8 cellular contexts compared by ENCODE assay signal in the genomic region with DNA sequence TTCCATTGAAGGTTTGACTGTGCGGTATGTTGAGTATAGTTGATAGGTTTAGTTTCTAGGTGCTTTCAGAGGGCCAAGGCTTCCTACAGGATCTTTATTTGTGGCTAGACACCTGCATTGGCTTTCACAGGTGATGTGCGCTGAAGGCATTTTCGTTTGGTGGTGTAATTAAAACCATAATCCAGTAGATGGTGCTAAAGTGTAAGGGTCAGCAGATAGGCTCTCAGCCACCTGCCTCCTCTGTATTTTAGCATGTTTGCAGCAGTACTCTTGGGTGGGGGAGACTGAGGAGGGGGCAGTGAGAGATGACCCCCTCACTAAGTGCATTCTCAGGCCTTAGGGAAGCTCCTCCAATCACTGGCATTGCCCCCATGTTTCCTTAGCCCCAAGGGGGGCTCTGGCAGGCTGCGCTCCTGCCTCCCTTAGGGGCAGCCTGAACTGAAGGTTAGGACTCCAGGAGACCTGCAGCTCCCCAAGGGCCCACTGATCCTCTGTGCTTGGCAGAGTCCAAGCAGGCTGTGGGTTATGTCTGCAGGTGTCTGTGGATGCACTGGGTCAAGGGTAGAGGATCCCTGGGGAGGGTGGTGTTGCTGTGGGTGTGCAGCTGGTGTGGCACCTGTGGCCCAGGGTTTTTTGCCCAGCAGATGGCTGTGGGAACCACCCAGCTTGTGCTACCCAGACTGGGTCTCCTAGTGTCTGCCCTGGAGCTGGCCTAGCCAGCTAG. TPM values are rescaled to one million over a fixed set of nuclear protein-coding genes. Genes with fewer than 3 reads are reported as not detected.
DNase-seq lines count a peak whose midpoint lies in the region; ATAC-seq and TF ChIP-seq lines count a peak whose summit lies in the region.

No MANE protein-coding gene starts in this region.

- no peaks in the 10 kb centered on the region for H4K20me1 ChIP-seq in DND-41 (ENCODE audit: insufficient read depth, low read length)

- H3K4me1 ChIP-seq in DND-41 (ENCODE audit: insufficient read depth, low read length): no peaks in the 10 kb centered on the region
- H3K4me1 ChIP-seq in gastrocnemius medialis: no peaks in the 10 kb centered on the region

- no peaks in the 10 kb centered on the region for H3K79me2 ChIP-seq in DND-41 (ENCODE audit: insufficient read depth, low read length)

- TF ChIP-seq CTCF in DND-41 (IDR thresholded peaks at IDR 0.05; ENCODE audit: borderline replicate concordance, extremely low read depth, low read length, poor library complexity, severe bottlenecking) (peak; percentile 57), VCaP (conservative IDR thresholded peaks at IDR 0.05) (peak; percentile 80), kidney epithelial cell (IDR thresholded peaks at IDR 0.05; ENCODE audit: insufficient read depth, low read length, poor library complexity, severe bottlenecking) (peak; percentile 43), gastrocnemius medialis (IDR thresholded peaks at IDR 0.05 in 4 of 5, conservative IDR thresholded peaks at IDR 0.05 in 1 of 5) (peak in 2 of 5 experiments; percentile 25 to 31)

- no peak overlapping the region for H3K4me2 ChIP-seq in DND-41 (ENCODE audit: insufficient read depth, low read length)

- no peak overlapping the region for H3K4me3 ChIP-seq in DND-41 (ENCODE audit: low read depth in 1 of 2, low read length in 2 of 2)
- no peak overlapping the region for H3K4me3 ChIP-seq in kidney epithelial cell (ENCODE audit: low read depth, low read length)
- H3K4me3 ChIP-seq in gastrocnemius medialis: no peak overlapping the region

- no peak overlapping the region for H2AFZ ChIP-seq in DND-41 (ENCODE audit: low read depth, low read length)

- in situ Hi-C loops in KBM-7 (cut with MboI; ENCODE audit: low pct_unique_long_range_greater_than_20kb, low sequenced_read_pairs) (no loop called here), gastrocnemius medialis (cut with MboI; ENCODE audit: low sequenced_read_pairs in 4 of 4) (no loop called here)

- no peak for TF ChIP-seq POLR2A in gastrocnemius medialis (IDR thresholded peaks at IDR 0.05)

- no peak overlapping the region for H3K9ac ChIP-seq in DND-41 (ENCODE audit: low read depth, low read length)

- ATAC-seq in DND-41 (ENCODE audit: insufficient read depth, low read depth): 0 out of 3 replicates have a peak, but pooled peaks have one; percentile 42
- ATAC-seq in HG03460 (IDR thresholded peaks at IDR 0.05; ENCODE audit: unreplicated experiment): no peak
- no peak for ATAC-seq in gastrocnemius medialis
- ATAC-seq in HG02981 (IDR thresholded peaks at IDR 0.05; ENCODE audit: unreplicated experiment): no peak

- H3K27ac ChIP-seq in DND-41 (ENCODE audit: low read length): no peak overlapping the region
- no peak overlapping the region for H3K27ac ChIP-seq in VCaP
- no peak overlapping the region for H3K27ac ChIP-seq in gastrocnemius medialis

- H3K27me3 ChIP-seq in DND-41 (ENCODE audit: insufficient read depth, low read length, poor library complexity) (no peaks in the 10 kb centered on the region), kidney epithelial cell (ENCODE audit: control insufficient read depth, insufficient read depth, low read length) (no peaks in the 10 kb centered on the region), gastrocnemius medialis (peaks cover 0 to 5% (median 0%) of the 10 kb centered on the region in 3 donors)

- no peaks in the 10 kb centered on the region for H3K9me3 ChIP-seq in DND-41 (ENCODE audit: insufficient read depth, low read length, severe bottlenecking)
- H3K9me3 ChIP-seq in gastrocnemius medialis: no peaks in the 10 kb centered on the region

- no peak for DNase-seq in DND-41
- DNase-seq in KBM-7: peak; percentile 54
- no peak for DNase-seq in kidney epithelial cell (ENCODE audit: low read depth)
- no peak for DNase-seq in gastrocnemius medialis
- no peak for DNase-seq in OCI-M2 (lab: John Stamatoyannopoulos, UW; ENCODE audit: unreplicated experiment)

- H3K36me3 ChIP-seq in DND-41 (ENCODE audit: insufficient read depth, low read length): no peaks in the 10 kb centered on the region
- H3K36me3 ChIP-seq in kidney epithelial cell (ENCODE audit: control insufficient read depth, insufficient read depth, low read length): no peaks in the 10 kb centered on the region
- no peaks in the 10 kb centered on the region for H3K36me3 ChIP-seq in gastrocnemius medialis

- intact Hi-C loops in gastrocnemius medialis (cut with DNase I; ENCODE audit: low total_unique reads): loop anchor here (5.0 kb wide), 1 partner anchor 626 kb away; no protein-coding TSS in a partner anchor

RNA-seq across cellular contexts. Expression of gene CDK20, which starts 23.4 kb away (rescaled TPM):
- total RNA-seq in kidney epithelial cell (9.9 and 11.2 TPM in 2 replicates), gastrocnemius medialis (1 to 10 TPM in 1 of 4 donors, under 1 TPM in 3; 0.44 to 3.1 (median 0.63) TPM)

RNA-seq across cellular contexts. Expression of gene SPATA31C1, which starts 33.2 kb away (rescaled TPM):
- total RNA-seq in kidney epithelial cell (not detected in 2 replicates), gastrocnemius medialis (not detected)
